2 cellular contexts compared by ENCODE assay signal in genomic region chr22:30970356-30970746, GRCh38.
TF ChIP-seq lines count a peak whose summit lies in the region.

No MANE protein-coding gene starts in this region.

TF ChIP-seq in SK-N-SH, 30 proteins besides CTCF, POLR2A, EP300 and RAD21 (continued from another document):
- no peak for TF ChIP-seq ZBTB33 (IDR thresholded peaks at IDR 0.05; ENCODE audit: borderline replicate concordance, low read depth)
- no peak for TF ChIP-seq CHD2 (IDR thresholded peaks at IDR 0.05; ENCODE audit: low read length, partially characterized antibody)
- no peak for TF ChIP-seq FOSL2 (IDR thresholded peaks at IDR 0.05; ENCODE audit: borderline replicate concordance, low read depth)
- no peak for TF ChIP-seq MXI1 (IDR thresholded peaks at IDR 0.05; ENCODE audit: low read depth, low read length)
- no peak for TF ChIP-seq NFIC (IDR thresholded peaks at IDR 0.05; ENCODE audit: borderline replicate concordance)
- TF ChIP-seq ELF1 (IDR thresholded peaks at IDR 0.05) = no peak
- no peak for TF ChIP-seq RCOR1 (IDR thresholded peaks at IDR 0.05; ENCODE audit: low read length)
- no peak for TF ChIP-seq RXRA (IDR thresholded peaks at IDR 0.05; ENCODE audit: borderline replicate concordance, low read depth)
- TF ChIP-seq SMC3 (IDR thresholded peaks at IDR 0.05; ENCODE audit: low read depth, low read length) = no peak
- TF ChIP-seq PBX3 (IDR thresholded peaks at IDR 0.05) = no peak
- TF ChIP-seq GABPA (IDR thresholded peaks at IDR 0.05; ENCODE audit: low read depth) = no peak
- TF ChIP-seq EZH2phosphoT487 (IDR thresholded peaks at IDR 0.05; ENCODE audit: borderline replicate concordance, low read depth) = no peak
- TF ChIP-seq TAF1 (IDR thresholded peaks at IDR 0.05; ENCODE audit: borderline replicate concordance, low read depth, low read length) = no peak
- no peak for TF ChIP-seq SIN3A (IDR thresholded peaks at IDR 0.05; ENCODE audit: borderline replicate concordance, low read depth, low read length)

TF ChIP-seq in SK-N-SH treated with all-trans-retinoic acid at 6 μM for 48 hours, 23 proteins besides CTCF, POLR2A, EP300 and RAD21 (continued from another document):
- TF ChIP-seq RARB (CRISPR knock-in tag; IDR thresholded peaks at IDR 0.05) (no peak), ZC3H10 (CRISPR knock-in tag; IDR thresholded peaks at IDR 0.05) (no peak), BACH2 (CRISPR knock-in tag; IDR thresholded peaks at IDR 0.05; ENCODE audit: borderline replicate concordance) (no peak), TOX (CRISPR knock-in tag; IDR thresholded peaks at IDR 0.05; ENCODE audit: borderline replicate concordance) (no peak), OSR1 (CRISPR knock-in tag; IDR thresholded peaks at IDR 0.05) (no peak), PATZ1 (CRISPR knock-in tag; IDR thresholded peaks at IDR 0.05; ENCODE audit: borderline replicate concordance) (no peak), ZNF70 (CRISPR knock-in tag; IDR thresholded peaks at IDR 0.05) (no peak), CSRNP3 (CRISPR knock-in tag; IDR thresholded peaks at IDR 0.05) (no peak), GLIS3 (CRISPR knock-in tag; IDR thresholded peaks at IDR 0.05) (no peak), ZFP3 (CRISPR knock-in tag; IDR thresholded peaks at IDR 0.05) (no peak), TCF4 (CRISPR knock-in tag; IDR thresholded peaks at IDR 0.05; ENCODE audit: borderline replicate concordance) (no peak), CSDC2 (CRISPR knock-in tag; IDR thresholded peaks at IDR 0.05) (no peak)
